Comparison of ENCODE assay signal across 9 cellular contexts in genomic region chr20:31860431-31861345, GRCh38. TPM values are rescaled to one million over a fixed set of nuclear protein-coding genes. Genes with fewer than 3 reads are reported as not detected.
DNase-seq lines count a peak whose midpoint lies in the region; ATAC-seq, FAIRE-seq and TF ChIP-seq lines count a peak whose summit lies in the region.
"Had no signal": no experiment of that assay in that cellular context is flagged by ENCODE, and none has a peak within 500 bp of the region (broad histone marks: within the 10 kb centered on the region; RNA-seq: fewer than 3 reads in every experiment).

No MANE protein-coding gene starts in this region.

- H3K4me1 Mint-ChIP-seq in memory B cell: peaks cover 12% of the 10 kb centered on the region

- H3K4me3 Mint-ChIP-seq in memory B cell: peak overlapping the region; percentile 53

- H3K27me3 Mint-ChIP-seq in memory B cell: peaks cover 7% of the 10 kb centered on the region

- no peaks in the 10 kb centered on the region for H3K36me3 ChIP-seq in colonic mucosa

- FAIRE-seq in A549 (lab: Jason Lieb, UNC): no peak

- peak overlapping the region; percentile 98 for H3K4me2 ChIP-seq in A549

- POLR2A ChIA-PET in A549 (lab: Yijun Ruan, JAX): interaction anchor here (0.6 kb wide), 1 partner anchor 8 kb away, joined by 3 read pairs; no protein-coding TSS in a partner anchor

- ATAC-seq in A549 (peak; percentile 31 to 61; a peak in 5 of 6 replicates), memory B cell (ENCODE audit: low read depth) (peak; percentile 10), GM21360 (IDR thresholded peaks at IDR 0.05; ENCODE audit: unreplicated experiment) (no peak)

- no peaks in the 10 kb centered on the region for H3K9me3 ChIP-seq in A549
- H3K9me3 ChIP-seq in colonic mucosa: no peaks in the 10 kb centered on the region

- intact Hi-C loops in colonic mucosa (cut with DNase I): no loop called here

- in situ Hi-C loops in GM13977 (cut with MboI; ENCODE audit: low pct_unique_long_range_greater_than_20kb, low sequenced_read_pairs, unreplicated experiment): no loop called here

- no peak for TF ChIP-seq POLR2A in A549 (IDR thresholded peaks at IDR 0.05; ENCODE audit: low read length)

- TF ChIP-seq CTCF in A549 (IDR thresholded peaks at IDR 0.05) (no peak), GM13977 (IDR thresholded peaks at IDR 0.05; ENCODE audit: extremely low read depth, insufficient read depth, missing control alignments) (no peak), colonic mucosa (IDR thresholded peaks at IDR 0.05) (no peak)

- H3K9me3 Mint-ChIP-seq in memory B cell: no peaks in the 10 kb centered on the region

- H3K9ac ChIP-seq in colonic mucosa (ENCODE audit: low read depth in 2 of 2, low read length in 2 of 2): peak overlapping the region in 1 of 2 donors; percentile 61

- 22% methylated on average over 25 of the region's 32 CpGs for WGBS in A549 (ENCODE audit: missing lambda C conversion rate)

- no peak overlapping the region for H3K27ac Mint-ChIP-seq in memory B cell

- peaks cover 4% of the 10 kb centered on the region for H3K27me3 ChIP-seq in colonic mucosa

- no peaks in the 10 kb centered on the region for H3K36me3 Mint-ChIP-seq in memory B cell

- H3K27ac ChIP-seq in A549 (peak overlapping the region; percentile 28 to 82; a peak in 5 of 6 replicates), colonic mucosa (no peak overlapping the region)

- CTCF ChIA-PET in A549 (lab: Yijun Ruan, JAX): interaction anchor here (0.7 to 11.6 kb wide), 11 partner anchors 8 to 231 kb away, joined by 3 to 193 read pairs (median 4); partner anchors contain the start of gene PDRG1

- TF ChIP-seq RAD21 in A549 (conservative IDR thresholded peaks at IDR 0.05 in 1 of 2, IDR thresholded peaks at IDR 0.05 in 1 of 2): no peak

- DNase-seq in A549 (ENCODE audit: low read depth in 1 of 2, low spot score in 1 of 2): peak in 1 of 2 experiments; percentile 44
- peak; percentile 56 for DNase-seq in GM13977 (ENCODE audit: low spot score)
- peak; percentile 21 for DNase-seq in NCI-H510A (lab: John Stamatoyannopoulos, UW)
- no peak for DNase-seq in colonic mucosa
- DNase-seq in memory B cell (ENCODE audit: low spot score in 2 of 2): no peak
- no peak for DNase-seq in GOT3 (lab: John Stamatoyannopoulos, UW)
- DNase-seq in SKM-1 (lab: John Stamatoyannopoulos, UW; ENCODE audit: unreplicated experiment): no peak

- H3K4me3 ChIP-seq in A549: peak overlapping the region; percentile 57
- H3K4me3 ChIP-seq in colonic mucosa: peak overlapping the region; percentile 53

- TF ChIP-seq EP300 in A549 (IDR thresholded peaks at IDR 0.05): no peak

- peaks cover 15% of the 10 kb centered on the region for H3K4me1 ChIP-seq in A549
- H3K4me1 ChIP-seq in colonic mucosa: peaks cover 7% of the 10 kb centered on the region

TF ChIP-seq in A549, 52 proteins besides CTCF, POLR2A, EP300 and RAD21:
- peak; percentile 47 for TF ChIP-seq ZFP36 (IDR thresholded peaks at IDR 0.05; ENCODE audit: borderline replicate concordance, partially characterized antibody)
- TF ChIP-seq, protein P1, sequence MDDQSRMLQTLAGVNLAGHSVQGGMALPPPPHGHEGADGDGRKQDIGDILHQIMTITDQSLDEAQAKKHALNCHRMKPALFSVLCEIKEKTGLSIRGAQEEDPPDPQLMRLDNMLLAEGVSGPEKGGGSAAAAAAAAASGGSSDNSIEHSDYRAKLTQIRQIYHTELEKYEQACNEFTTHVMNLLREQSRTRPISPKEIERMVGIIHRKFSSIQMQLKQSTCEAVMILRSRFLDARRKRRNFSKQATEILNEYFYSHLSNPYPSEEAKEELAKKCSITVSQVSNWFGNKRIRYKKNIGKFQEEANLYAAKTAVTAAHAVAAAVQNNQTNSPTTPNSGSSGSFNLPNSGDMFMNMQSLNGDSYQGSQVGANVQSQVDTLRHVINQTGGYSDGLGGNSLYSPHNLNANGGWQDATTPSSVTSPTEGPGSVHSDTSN (IDR thresholded peaks at IDR 0.05): no peak

RNA-seq across cellular contexts. Expression of gene DUSP15, which starts 9.6 kb away (rescaled TPM):
- polyA plus RNA-seq in A549 (2011; rRNA removed) (0.46 and 0.53 TPM in 2 replicates), A549 (2017; fragmentation: RNase III; extraction: RNeasy Plus Mini Kit Qiagen cat#74134 plus additional on column Dnase treatment) (0.70 to 1.3 TPM (median 0.96 TPM) in 3 replicates)
- 0.53 and 1.1 TPM in 2 replicates for polyA plus RNA-seq in A549 (2012; cell fraction: cytosol; rRNA removed)
- polyA plus RNA-seq in A549 (2012; cell fraction: nucleus; rRNA removed): 0.76 and 1.00 TPM in 2 replicates
- 0.29 TPM in 1 of 2 replicates, not detected in the other for polyA minus RNA-seq in A549 (2011; rRNA and poly(A)+ RNA removed)
- total RNA-seq in colonic mucosa: under 1 TPM; 0.59 to 0.74 TPM

RNA-seq across cellular contexts. Expression of gene TTLL9, which starts 9.7 kb away (rescaled TPM):
- polyA plus RNA-seq in A549 (2011; rRNA removed) (0.06 and 0.08 TPM in 2 replicates), A549 (2017; fragmentation: RNase III; extraction: RNeasy Plus Mini Kit Qiagen cat#74134 plus additional on column Dnase treatment) (0.04 to 0.24 TPM (median 0.15 TPM) in 3 replicates)
- polyA plus RNA-seq in A549 (2012; cell fraction: cytosol; rRNA removed): 0.04 TPM in 2 replicates
- polyA plus RNA-seq in A549 (2012; cell fraction: nucleus; rRNA removed): 0.02 and 0.16 TPM in 2 replicates
- polyA minus RNA-seq in A549 (2011; rRNA and poly(A)+ RNA removed): 0.12 and 0.63 TPM in 2 replicates
- not detected for total RNA-seq in colonic mucosa
- total RNA-seq: myocyte had no signal

RNA-seq across cellular contexts. Expression of gene FOXS1, which starts 15.3 kb away (rescaled TPM):
- 1.0 and 1.5 TPM in 2 replicates for polyA plus RNA-seq in A549 (2011; rRNA removed)
- polyA plus RNA-seq in A549 (2012; cell fraction: cytosol; rRNA removed): 1.5 and 3.0 TPM in 2 replicates
- polyA plus RNA-seq in A549 (2012; cell fraction: nucleus; rRNA removed): 3.0 and 4.0 TPM in 2 replicates
- polyA plus RNA-seq in A549 (2017; fragmentation: RNase III; extraction: RNeasy Plus Mini Kit Qiagen cat#74134 plus additional on column Dnase treatment): 1.9 to 3.7 TPM (median 3.4 TPM) in 3 replicates
- 0.83 and 1.8 TPM in 2 replicates for polyA minus RNA-seq in A549 (2011; rRNA and poly(A)+ RNA removed)
- total RNA-seq in colonic mucosa: under 1 TPM; 0.20 to 0.48 TPM

RNA-seq across cellular contexts. Expression of gene MYLK2, which starts 41.5 kb away (rescaled TPM):
- polyA plus RNA-seq in A549 (2011; rRNA removed) (0.09 and 0.20 TPM in 2 replicates), A549 (2017; fragmentation: RNase III; extraction: RNeasy Plus Mini Kit Qiagen cat#74134 plus additional on column Dnase treatment) (0.36 to 0.63 TPM (median 0.51 TPM) in 3 replicates)
- polyA plus RNA-seq in A549 (2012; cell fraction: cytosol; rRNA removed): 0.53 and 0.70 TPM in 2 replicates
- polyA plus RNA-seq in A549 (2012; cell fraction: nucleus; rRNA removed): 3.9 and 4.1 TPM in 2 replicates
- 0.21 and 0.34 TPM in 2 replicates for polyA minus RNA-seq in A549 (2011; rRNA and poly(A)+ RNA removed)
- under 1 TPM; 0.11 to 0.20 TPM for total RNA-seq in colonic mucosa

Comparison
In these comparisons a context has a peak if more than half of its experiments do, and no peak if none do; other contexts are left out.
1. DNase-seq: peak in GM13977 (single experiment) and NCI-H510A (single experiment); none in colonic mucosa (single experiment), memory B cell (0 of 2), GOT3 (single experiment) and SKM-1 (single experiment).